ENCODE assay signal across 8 cellular contexts in the genomic region with DNA sequence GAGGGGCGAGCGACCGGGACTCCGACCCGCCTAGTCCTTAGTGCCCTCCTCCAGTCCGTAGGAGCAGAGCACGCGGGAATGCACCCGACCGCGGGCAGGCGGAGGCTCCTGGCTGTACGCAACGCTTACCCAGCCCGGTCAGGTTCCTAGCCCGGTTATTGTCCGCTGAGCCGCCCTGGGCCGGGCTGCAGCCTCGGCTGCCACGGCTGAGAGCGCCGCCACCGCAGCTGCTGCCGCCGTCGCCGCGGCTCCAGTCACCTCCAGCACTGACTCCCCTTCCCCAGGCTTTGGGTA. TPM values are rescaled to one million over a fixed set of nuclear protein-coding genes. Genes with fewer than 3 reads are reported as not detected.
A peak's percentile ranks its signal among the peaks of the same experiment; 100 is the strongest.
DNase-seq lines count a peak whose midpoint lies in the region; ATAC-seq and TF ChIP-seq lines count a peak whose summit lies in the region.

A gene (minus strand): TSS at position 268 of the 294 bp plus-strand sequence. CDS start 12,422 bp downstream, outside the sequence.

- no peak within 1 kb of the TSS for H2AK5ac ChIP-seq in trophoblast cell (ENCODE audit: low read length)

- H3K79me2 ChIP-seq in SU-DHL-6 (ENCODE audit: insufficient read depth, low read length) (no peaks in the 10 kb centered on the region), trophoblast cell (ENCODE audit: control insufficient read depth, insufficient read depth, low read length, poor library complexity) (peaks cover 2% of the 10 kb centered on the region)

- no peak within 1 kb of the TSS for H3K23ac ChIP-seq in trophoblast cell (ENCODE audit: low read length)

- peak within 1 kb of the TSS; percentile 66 for H3K4me3 ChIP-seq in SU-DHL-6 (ENCODE audit: insufficient read depth, low read length, poor library complexity, severe bottlenecking)
- peak within 1 kb of the TSS; percentile 54 for H3K4me3 ChIP-seq in fibroblast of mammary gland (ENCODE audit: control insufficient read depth, low read depth, low read length)
- peak within 1 kb of the TSS; percentile 81 for H3K4me3 ChIP-seq in trophoblast cell (ENCODE audit: low read depth, low read length)

- WGBS in trophoblast cell (ENCODE audit: extremely low coverage, insufficient coverage, insufficient read length), result no CpG with 5 or more reads among the region's 29 CpGs

- ATAC-seq in Right ventricle myocardium inferior (peak; percentile 53), HG03025 (IDR thresholded peaks at IDR 0.05; ENCODE audit: low FRiP score, unreplicated experiment) (peak; percentile 40)

- H3K27me3 ChIP-seq in SU-DHL-6 (ENCODE audit: low read length) (no peaks in the 10 kb centered on the region), trophoblast cell (ENCODE audit: insufficient read depth, low read length) (no peaks in the 10 kb centered on the region)

- peak within 1 kb of the TSS; percentile 70 for H3K14ac ChIP-seq in trophoblast cell (ENCODE audit: low read length)

- TF ChIP-seq CTCF in SU-DHL-6 (IDR thresholded peaks at IDR 0.05; ENCODE audit: insufficient read depth, low read length, poor library complexity, severe bottlenecking), result no peak
- no peak for TF ChIP-seq CTCF in fibroblast of mammary gland (conservative IDR thresholded peaks at IDR 0.05; ENCODE audit: control insufficient read depth, insufficient read depth, low read depth, low read length)
- no peak for TF ChIP-seq CTCF in GM10266 (IDR thresholded peaks at IDR 0.05; ENCODE audit: control insufficient read depth, insufficient read depth, low read depth, missing control alignments)

- intact Hi-C loops in Right ventricle myocardium inferior (cut with DNase I) (no loop called here), cardiac septum (cut with DNase I) (no loop called here)

- H3K36me3 ChIP-seq in SU-DHL-6 (ENCODE audit: low read length) (no peaks in the 10 kb centered on the region), trophoblast cell (ENCODE audit: control insufficient read depth in 1 of 2, insufficient read depth in 2 of 2, low read length in 2 of 2) (no peaks in the 10 kb centered on the region)

- H3K9ac ChIP-seq in SU-DHL-6 (ENCODE audit: low read length) (peak within 1 kb of the TSS; percentile 71), trophoblast cell (ENCODE audit: low read length) (peak within 1 kb of the TSS; percentile 76)

- peak within 1 kb of the TSS; percentile 24 for H2BK120ac ChIP-seq in trophoblast cell (ENCODE audit: insufficient read depth, low read length, poor library complexity)

- H3K79me1 ChIP-seq in trophoblast cell (ENCODE audit: low read length), result peaks cover 8% of the 10 kb centered on the region

- peaks cover 8 to 14% of the 10 kb centered on the region in 2 experiments for H3K4me1 ChIP-seq in trophoblast cell (ENCODE audit: control insufficient read depth in 1 of 2, insufficient read depth in 2 of 2, low read length in 2 of 2)

- no peak within 1 kb of the TSS for H3K4ac ChIP-seq in trophoblast cell (ENCODE audit: low read depth, low read length)

- no peaks in the 10 kb centered on the region for H3K9me2 ChIP-seq in SU-DHL-6 (replicated peaks; ENCODE audit: insufficient read depth, low read length)

- H4K91ac ChIP-seq in trophoblast cell (ENCODE audit: low read depth, low read length), result peak within 1 kb of the TSS; percentile 68

- peak; percentile 64 for DNase-seq in Right ventricle myocardium inferior (ENCODE audit: missing footprints)
- DNase-seq in cardiac septum (ENCODE audit: low spot score), result no peak
- no peak for DNase-seq in fibroblast of mammary gland (ENCODE audit: low read depth)
- peak; percentile 36 to 64 for DNase-seq in trophoblast cell
- DNase-seq in T1000 (lab: John Stamatoyannopoulos, UW), result no peak
- DNase-seq in GM10266 (ENCODE audit: extremely low spot score), result no peak

- H4K12ac ChIP-seq in trophoblast cell (ENCODE audit: low read depth, low read length), result peak within 1 kb of the TSS; percentile 90

- H2BK5ac ChIP-seq in trophoblast cell (ENCODE audit: low read depth, low read length, poor library complexity), result peak within 1 kb of the TSS; percentile 73

- H3K9me3 ChIP-seq in SU-DHL-6 (ENCODE audit: insufficient read depth, low read length), result no peaks in the 10 kb centered on the region
- no peaks in the 10 kb centered on the region for H3K9me3 ChIP-seq in trophoblast cell (ENCODE audit: insufficient read depth, low read depth, low read length)

- peak within 1 kb of the TSS; percentile 83 for H3K4me2 ChIP-seq in SU-DHL-6 (ENCODE audit: low read depth, low read length, poor library complexity, severe bottlenecking)
- H3K4me2 ChIP-seq in trophoblast cell (ENCODE audit: low read length), result peak within 1 kb of the TSS; percentile 89

- H4K20me1 ChIP-seq in SU-DHL-6 (ENCODE audit: low read depth, low read length), result no peaks in the 10 kb centered on the region

- H4K8ac ChIP-seq in trophoblast cell (ENCODE audit: low read depth, low read length), result peak within 1 kb of the TSS; percentile 76

- H3K27ac ChIP-seq in SU-DHL-6 (ENCODE audit: low read depth, low read length) (peak within 1 kb of the TSS; percentile 35; the same call in 1 of the 2 replicates), trophoblast cell (ENCODE audit: low read depth, low read length) (peak within 1 kb of the TSS; percentile 60)

- H2AFZ ChIP-seq in SU-DHL-6 (ENCODE audit: low read depth, low read length, severe bottlenecking) (peak within 1 kb of the TSS; percentile 86), trophoblast cell (ENCODE audit: insufficient read depth, low read length, poor library complexity) (peak within 1 kb of the TSS; percentile 78)

- H3F3A ChIP-seq in SU-DHL-6 (ENCODE audit: insufficient read depth), result no peaks in the 10 kb centered on the region

- peak within 1 kb of the TSS; percentile 29 for H3K18ac ChIP-seq in trophoblast cell (ENCODE audit: low read length)

- peak within 1 kb of the TSS; percentile 58 for H2BK12ac ChIP-seq in trophoblast cell (ENCODE audit: low read length)

RNA-seq across cellular contexts. Expression of the gene that starts here (rescaled TPM):
- total RNA-seq in Right ventricle myocardium inferior (4.1 TPM), cardiac septum (3.9 TPM)
- 1.2 and 1.4 TPM in 2 replicates for polyA plus RNA-seq in trophoblast cell (2013)

Comparison
In these comparisons a context has a peak if more than half of its experiments do, and no peak if none do; other contexts are left out.
1. DNase-seq: peak in Right ventricle myocardium inferior (single experiment) and trophoblast cell (2 of 2); none in cardiac septum (single experiment), fibroblast of mammary gland (single experiment), T1000 (single experiment) and GM10266 (single experiment).
2. Peak in every context shown above with its lines, with median percentiles within 50 percentile points of each other: H3K4me3 ChIP-seq.